8 cellular contexts compared by ENCODE assay signal in the genomic region with DNA sequence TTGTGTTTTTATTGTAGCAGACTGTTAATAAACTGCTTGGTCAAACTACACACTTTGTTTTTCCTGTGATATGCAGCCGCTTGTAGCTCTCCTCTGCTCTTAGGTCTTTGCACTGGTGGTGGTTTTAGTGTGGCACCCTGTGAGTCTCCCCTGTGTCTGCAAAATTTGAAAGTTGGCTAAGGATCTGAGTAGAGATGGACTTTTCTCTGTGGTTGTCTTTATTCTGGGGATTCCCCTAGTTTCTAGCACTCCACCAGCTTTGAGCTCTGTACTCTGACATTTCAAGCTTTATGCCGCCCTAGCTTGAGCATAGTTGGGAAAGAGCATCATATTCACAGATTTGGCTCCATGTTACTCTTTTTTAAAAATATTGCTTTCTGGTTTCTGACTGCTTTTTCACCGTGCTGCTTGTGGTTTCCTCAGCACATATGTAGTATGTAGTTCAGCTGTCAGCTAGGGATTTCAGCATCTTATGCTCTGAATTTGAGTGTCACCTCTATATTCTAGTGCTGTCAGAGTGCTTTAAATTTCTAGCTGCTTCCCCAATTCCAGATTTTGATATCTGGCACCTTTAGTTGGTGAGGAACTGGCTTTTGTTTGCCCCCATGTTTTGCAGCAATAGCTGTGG. TPM values are rescaled to one million over a fixed set of nuclear protein-coding genes. Genes with fewer than 3 reads are reported as not detected.
DNase-seq lines count a peak whose midpoint lies in the region; ATAC-seq lines count a peak whose summit lies in the region.
"Had no signal": no experiment of that assay in that cellular context is flagged by ENCODE, and none has a peak within 500 bp of the region (broad histone marks: within the 10 kb centered on the region; RNA-seq: fewer than 3 reads in every experiment).

No MANE protein-coding gene starts in this region.

- H3K4me1 ChIP-seq in naive thymus-derived CD4-positive, alpha-beta T cell (ENCODE audit: control insufficient read depth in 2 of 2, insufficient read depth in 2 of 2, low read length in 2 of 2) = peaks cover 0 to 3% of the 10 kb centered on the region in 2 donors

- no peak overlapping the region for H3K4me3 ChIP-seq in naive thymus-derived CD4-positive, alpha-beta T cell (ENCODE audit: low read length)
- no peak overlapping the region for H3K4me3 ChIP-seq in MG63

- ATAC-seq in GM18867 (IDR thresholded peaks at IDR 0.05; ENCODE audit: unreplicated experiment) (peak; percentile 61), GM21528 (IDR thresholded peaks at IDR 0.05; ENCODE audit: low FRiP score, unreplicated experiment) (peak; percentile 55), HG03432 (IDR thresholded peaks at IDR 0.05; ENCODE audit: unreplicated experiment) (peak; percentile 65)
- ATAC-seq in naive thymus-derived CD4-positive, alpha-beta T cell = peak; percentile 84

- H3K27me3 ChIP-seq in naive thymus-derived CD4-positive, alpha-beta T cell (ENCODE audit: control insufficient read depth in 2 of 2, insufficient read depth in 2 of 2, low read length in 2 of 2) = no peaks in the 10 kb centered on the region
- H3K27me3 ChIP-seq in MG63 = no peaks in the 10 kb centered on the region

- H3K9me3 ChIP-seq in naive thymus-derived CD4-positive, alpha-beta T cell (ENCODE audit: control insufficient read depth in 2 of 3, low read length in 3 of 3) = peaks cover 0 to 5% (median 0%) of the 10 kb centered on the region in 3 experiments
- H3K9me3 ChIP-seq in MG63 = peaks cover 10% of the 10 kb centered on the region

- peak overlapping the region in 5 of 9 donors; percentile 0 to 68 (median 46) for H3K27ac Mint-ChIP-seq in naive thymus-derived CD4-positive, alpha-beta T cell

- peaks cover 4 to 10% (median 9%) of the 10 kb centered on the region in 5 donors for H3K36me3 Mint-ChIP-seq in naive thymus-derived CD4-positive, alpha-beta T cell

- H3K9me3 Mint-ChIP-seq in naive thymus-derived CD4-positive, alpha-beta T cell = peaks cover 0 to 32% (median 8%) of the 10 kb centered on the region in 11 donors

- H3K27ac ChIP-seq in naive thymus-derived CD4-positive, alpha-beta T cell (ENCODE audit: low read depth, low read length) = no peak overlapping the region

- intact Hi-C loops in naive thymus-derived CD4-positive, alpha-beta T cell (cut with micrococcal nuclease) = no loop called here

- H3K4me3 Mint-ChIP-seq in naive thymus-derived CD4-positive, alpha-beta T cell = peak overlapping the region in 6 of 10 donors; percentile 4 to 49 (median 30)

- no peak for DNase-seq in naive thymus-derived CD4-positive, alpha-beta T cell
- DNase-seq in MG63 (no peak), activated gamma-delta T cell treated with Interleukin-2 at 50 U/mL for 16 hours (no peak), NOMO-1 treated with DMSO at 0.1 percent for 48 hours (lab: John Stamatoyannopoulos, UW; ENCODE audit: unreplicated experiment) (no peak)
- DNase-seq: KG1 had no signal

- H3K36me3 ChIP-seq in naive thymus-derived CD4-positive, alpha-beta T cell (ENCODE audit: control insufficient read depth in 2 of 3, insufficient read depth in 3 of 3, low read length in 3 of 3) = no peaks in the 10 kb centered on the region
- H3K36me3 ChIP-seq in MG63 = no peaks in the 10 kb centered on the region

- POLR2A ChIA-PET in naive thymus-derived CD4-positive, alpha-beta T cell (lab: Charles Lee) = no interaction called here

- CTCF ChIA-PET in naive thymus-derived CD4-positive, alpha-beta T cell (lab: Charles Lee) = no interaction called here

- H3K4me1 Mint-ChIP-seq in naive thymus-derived CD4-positive, alpha-beta T cell = peaks cover 24 to 88% (median 82%) of the 10 kb centered on the region in 7 donors

- no peaks in the 10 kb centered on the region for H3K27me3 Mint-ChIP-seq in naive thymus-derived CD4-positive, alpha-beta T cell

RNA-seq across cellular contexts. Expression of gene CDYL, which starts 25.4 kb away (rescaled TPM):
- 10 to 100 TPM; 25.5 to 43.3 (median 35.1) TPM for total RNA-seq in naive thymus-derived CD4-positive, alpha-beta T cell
- polyA plus RNA-seq in naive thymus-derived CD4-positive, alpha-beta T cell = 1 to 10 TPM; 3.6 to 4.2 TPM
- 21.5 and 26.8 TPM in 2 replicates for total RNA-seq in MG63 (2014; rRNA removed; shearing (Covaris generic); ENCODE audit: low replicate concordance)
